ENCODE assay signal across 9 cellular contexts in genomic region chr3:135178566-135178965, GRCh38.
"Had no signal": no experiment of that assay in that cellular context is flagged by ENCODE, and none has a peak within 500 bp of the region (broad histone marks: within the 10 kb centered on the region; RNA-seq: fewer than 3 reads in every experiment).

No MANE protein-coding gene starts in this region.

- H3K36me3 ChIP-seq: HAP-1 had no signal

- DNase-seq: GM23248, GOT3, H7, H9, HCEC 1CT, HFFc6 had no signal

- H3K9ac ChIP-seq: GM23248 had no signal

- ATAC-seq: GM23338, HCT116 had no signal

- H3K4me3 Mint-ChIP-seq: GM23338, H9, HFFc6 had no signal

- H3K4me1 Mint-ChIP-seq: H9 had no signal

- H3K9me3 ChIP-seq: HAP-1 had no signal

- H2AFZ ChIP-seq: GM23248, GM23338 had no signal

- H3K4me2 ChIP-seq: GM23338 had no signal

- H3K9me3 Mint-ChIP-seq: GM23338, H9 had no signal

- H3K27ac ChIP-seq: GM23248 had no signal

- H3K4me1 ChIP-seq: HAP-1 had no signal

- H3K4me3 ChIP-seq: GM23248, GM23338, HAP-1 had no signal

- H3K27ac Mint-ChIP-seq: GM23338, H9, HFFc6 had no signal
